In the genomic region with DNA sequence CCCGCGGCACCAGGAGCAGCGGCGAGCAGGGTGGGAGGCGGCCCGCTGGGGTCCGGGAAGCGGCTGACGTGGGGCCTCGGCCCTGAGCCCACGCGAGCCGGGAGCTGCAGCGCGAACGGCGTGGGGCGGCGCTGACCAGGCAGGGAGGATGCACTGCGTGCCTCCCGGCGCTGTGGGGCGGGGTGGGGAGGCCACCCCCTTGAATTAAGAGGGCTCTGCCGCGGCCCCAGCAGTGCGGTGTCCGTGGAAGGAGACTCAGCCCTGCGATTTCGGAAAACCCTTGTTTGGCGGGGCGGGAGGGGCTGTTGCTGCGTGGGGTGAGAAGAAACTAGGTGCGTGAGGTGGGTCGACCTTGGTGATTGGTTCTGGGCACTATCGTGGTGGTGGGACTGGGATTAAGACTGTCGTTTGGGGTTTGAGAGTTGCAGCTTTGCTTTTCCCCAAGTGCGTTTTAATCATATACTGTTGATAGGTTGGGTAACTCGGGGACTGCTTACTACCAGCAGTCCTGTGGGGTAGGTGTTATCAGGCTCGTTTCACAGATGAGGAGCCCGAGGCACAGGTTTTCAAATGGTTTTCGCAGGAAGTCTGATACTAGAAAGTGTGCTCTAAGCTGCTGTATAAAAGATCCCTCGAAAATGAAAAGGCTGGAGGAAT, we compare ENCODE assay signal across 1 cellular context.
TF ChIP-seq lines count a peak whose summit lies in the region.

No MANE protein-coding gene starts in this region.

TF ChIP-seq in GM23338, 12 proteins besides CTCF, POLR2A, EP300 and RAD21 (continued from another document):
- TF ChIP-seq, protein P1, sequence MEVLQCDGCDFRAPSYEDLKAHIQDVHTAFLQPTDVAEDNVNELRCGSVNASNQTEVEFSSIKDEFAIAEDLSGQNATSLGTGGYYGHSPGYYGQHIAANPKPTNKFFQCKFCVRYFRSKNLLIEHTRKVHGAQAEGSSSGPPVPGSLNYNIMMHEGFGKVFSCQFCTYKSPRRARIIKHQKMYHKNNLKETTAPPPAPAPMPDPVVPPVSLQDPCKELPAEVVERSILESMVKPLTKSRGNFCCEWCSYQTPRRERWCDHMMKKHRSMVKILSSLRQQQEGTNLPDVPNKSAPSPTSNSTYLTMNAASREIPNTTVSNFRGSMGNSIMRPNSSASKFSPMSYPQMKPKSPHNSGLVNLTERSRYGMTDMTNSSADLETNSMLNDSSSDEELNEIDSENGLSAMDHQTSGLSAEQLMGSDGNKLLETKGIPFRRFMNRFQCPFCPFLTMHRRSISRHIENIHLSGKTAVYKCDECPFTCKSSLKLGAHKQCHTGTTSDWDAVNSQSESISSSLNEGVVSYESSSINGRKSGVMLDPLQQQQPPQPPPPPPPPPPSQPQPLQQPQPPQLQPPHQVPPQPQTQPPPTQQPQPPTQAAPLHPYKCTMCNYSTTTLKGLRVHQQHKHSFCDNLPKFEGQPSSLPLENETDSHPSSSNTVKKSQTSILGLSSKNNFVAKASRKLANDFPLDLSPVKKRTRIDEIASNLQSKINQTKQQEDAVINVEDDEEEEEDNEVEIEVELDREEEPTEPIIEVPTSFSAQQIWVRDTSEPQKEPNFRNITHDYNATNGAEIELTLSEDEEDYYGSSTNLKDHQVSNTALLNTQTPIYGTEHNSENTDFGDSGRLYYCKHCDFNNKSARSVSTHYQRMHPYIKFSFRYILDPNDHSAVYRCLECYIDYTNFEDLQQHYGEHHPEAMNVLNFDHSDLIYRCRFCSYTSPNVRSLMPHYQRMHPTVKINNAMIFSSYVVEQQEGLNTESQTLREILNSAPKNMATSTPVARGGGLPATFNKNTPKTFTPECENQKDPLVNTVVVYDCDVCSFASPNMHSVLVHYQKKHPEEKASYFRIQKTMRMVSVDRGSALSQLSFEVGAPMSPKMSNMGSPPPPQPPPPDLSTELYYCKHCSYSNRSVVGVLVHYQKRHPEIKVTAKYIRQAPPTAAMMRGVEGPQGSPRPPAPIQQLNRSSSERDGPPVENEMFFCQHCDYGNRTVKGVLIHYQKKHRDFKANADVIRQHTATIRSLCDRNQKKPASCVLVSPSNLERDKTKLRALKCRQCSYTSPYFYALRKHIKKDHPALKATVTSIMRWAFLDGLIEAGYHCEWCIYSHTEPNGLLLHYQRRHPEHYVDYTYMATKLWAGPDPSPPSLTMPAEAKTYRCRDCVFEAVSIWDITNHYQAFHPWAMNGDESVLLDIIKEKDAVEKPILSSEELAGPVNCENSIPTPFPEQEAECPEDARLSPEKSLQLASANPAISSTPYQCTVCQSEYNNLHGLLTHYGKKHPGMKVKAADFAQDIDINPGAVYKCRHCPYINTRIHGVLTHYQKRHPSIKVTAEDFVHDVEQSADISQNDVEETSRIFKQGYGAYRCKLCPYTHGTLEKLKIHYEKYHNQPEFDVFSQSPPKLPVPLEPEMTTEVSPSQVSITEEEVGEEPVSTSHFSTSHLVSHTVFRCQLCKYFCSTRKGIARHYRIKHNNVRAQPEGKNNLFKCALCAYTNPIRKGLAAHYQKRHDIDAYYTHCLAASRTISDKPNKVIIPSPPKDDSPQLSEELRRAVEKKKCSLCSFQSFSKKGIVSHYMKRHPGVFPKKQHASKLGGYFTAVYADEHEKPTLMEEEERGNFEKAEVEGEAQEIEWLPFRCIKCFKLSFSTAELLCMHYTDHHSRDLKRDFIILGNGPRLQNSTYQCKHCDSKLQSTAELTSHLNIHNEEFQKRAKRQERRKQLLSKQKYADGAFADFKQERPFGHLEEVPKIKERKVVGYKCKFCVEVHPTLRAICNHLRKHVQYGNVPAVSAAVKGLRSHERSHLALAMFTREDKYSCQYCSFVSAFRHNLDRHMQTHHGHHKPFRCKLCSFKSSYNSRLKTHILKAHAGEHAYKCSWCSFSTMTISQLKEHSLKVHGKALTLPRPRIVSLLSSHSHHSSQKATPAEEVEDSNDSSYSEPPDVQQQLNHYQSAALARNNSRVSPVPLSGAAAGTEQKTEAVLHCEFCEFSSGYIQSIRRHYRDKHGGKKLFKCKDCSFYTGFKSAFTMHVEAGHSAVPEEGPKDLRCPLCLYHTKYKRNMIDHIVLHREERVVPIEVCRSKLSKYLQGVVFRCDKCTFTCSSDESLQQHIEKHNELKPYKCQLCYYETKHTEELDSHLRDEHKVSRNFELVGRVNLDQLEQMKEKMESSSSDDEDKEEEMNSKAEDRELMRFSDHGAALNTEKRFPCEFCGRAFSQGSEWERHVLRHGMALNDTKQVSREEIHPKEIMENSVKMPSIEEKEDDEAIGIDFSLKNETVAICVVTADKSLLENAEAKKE (CRISPR knock-in tag; IDR thresholded peaks at IDR 0.05), result no peak
- TF ChIP-seq, protein P2, sequence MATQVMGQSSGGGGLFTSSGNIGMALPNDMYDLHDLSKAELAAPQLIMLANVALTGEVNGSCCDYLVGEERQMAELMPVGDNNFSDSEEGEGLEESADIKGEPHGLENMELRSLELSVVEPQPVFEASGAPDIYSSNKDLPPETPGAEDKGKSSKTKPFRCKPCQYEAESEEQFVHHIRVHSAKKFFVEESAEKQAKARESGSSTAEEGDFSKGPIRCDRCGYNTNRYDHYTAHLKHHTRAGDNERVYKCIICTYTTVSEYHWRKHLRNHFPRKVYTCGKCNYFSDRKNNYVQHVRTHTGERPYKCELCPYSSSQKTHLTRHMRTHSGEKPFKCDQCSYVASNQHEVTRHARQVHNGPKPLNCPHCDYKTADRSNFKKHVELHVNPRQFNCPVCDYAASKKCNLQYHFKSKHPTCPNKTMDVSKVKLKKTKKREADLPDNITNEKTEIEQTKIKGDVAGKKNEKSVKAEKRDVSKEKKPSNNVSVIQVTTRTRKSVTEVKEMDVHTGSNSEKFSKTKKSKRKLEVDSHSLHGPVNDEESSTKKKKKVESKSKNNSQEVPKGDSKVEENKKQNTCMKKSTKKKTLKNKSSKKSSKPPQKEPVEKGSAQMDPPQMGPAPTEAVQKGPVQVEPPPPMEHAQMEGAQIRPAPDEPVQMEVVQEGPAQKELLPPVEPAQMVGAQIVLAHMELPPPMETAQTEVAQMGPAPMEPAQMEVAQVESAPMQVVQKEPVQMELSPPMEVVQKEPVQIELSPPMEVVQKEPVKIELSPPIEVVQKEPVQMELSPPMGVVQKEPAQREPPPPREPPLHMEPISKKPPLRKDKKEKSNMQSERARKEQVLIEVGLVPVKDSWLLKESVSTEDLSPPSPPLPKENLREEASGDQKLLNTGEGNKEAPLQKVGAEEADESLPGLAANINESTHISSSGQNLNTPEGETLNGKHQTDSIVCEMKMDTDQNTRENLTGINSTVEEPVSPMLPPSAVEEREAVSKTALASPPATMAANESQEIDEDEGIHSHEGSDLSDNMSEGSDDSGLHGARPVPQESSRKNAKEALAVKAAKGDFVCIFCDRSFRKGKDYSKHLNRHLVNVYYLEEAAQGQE (IDR thresholded peaks at IDR 0.05; ENCODE audit: unreplicated experiment), result no peak
- TF ChIP-seq EZH2phosphoT487 (IDR thresholded peaks at IDR 0.05; ENCODE audit: unreplicated experiment) (no peak), JUNB (IDR thresholded peaks at IDR 0.05; ENCODE audit: unreplicated experiment) (no peak)
